9 cellular contexts compared by ENCODE assay signal in the genomic region with DNA sequence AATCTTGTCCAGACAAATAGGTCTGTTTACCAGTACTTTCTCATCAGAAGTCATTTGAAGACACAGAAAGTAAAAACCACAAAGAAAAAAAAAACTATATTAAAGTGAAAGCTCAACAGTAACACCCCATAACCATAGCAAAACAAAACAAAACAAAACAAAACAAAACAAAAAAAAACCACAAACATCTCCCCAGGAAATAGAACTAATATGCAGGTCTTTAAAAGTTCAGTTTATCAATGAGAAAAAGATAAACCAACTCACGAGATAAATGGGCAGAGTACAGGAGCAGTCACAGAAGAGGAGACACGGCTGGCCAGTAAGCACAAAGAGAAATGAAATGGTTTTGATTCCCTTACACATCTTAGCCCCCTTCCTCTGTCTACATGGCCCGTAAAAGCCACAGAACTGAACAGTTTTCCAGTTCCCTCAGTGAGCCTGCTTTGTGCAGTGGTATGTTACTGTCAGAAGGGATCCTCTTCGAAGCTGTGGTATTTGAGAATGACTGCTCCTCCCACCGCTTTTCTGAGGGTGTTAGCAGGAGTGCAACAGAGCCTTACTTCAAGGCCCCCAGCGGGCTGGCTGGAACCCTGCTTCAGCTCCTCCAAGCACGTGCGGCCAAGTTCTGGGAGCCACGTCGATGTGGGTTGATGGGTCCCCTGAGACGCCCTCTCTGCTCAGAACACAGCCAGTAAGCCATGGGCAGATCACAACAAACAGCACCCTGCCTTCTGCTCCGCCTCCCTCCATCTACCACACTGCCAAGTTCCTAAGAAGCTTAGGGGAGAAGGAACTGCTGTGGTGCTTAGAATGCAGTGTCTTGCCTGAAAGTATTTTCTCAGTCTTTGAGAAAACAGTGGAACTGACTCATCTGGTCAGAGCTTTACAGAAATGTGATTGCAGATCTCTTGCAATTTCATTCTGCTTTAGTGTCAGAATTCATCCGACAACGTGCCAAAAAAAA. TPM values are rescaled to one million over a fixed set of nuclear protein-coding genes. Genes with fewer than 3 reads are reported as not detected.
A peak's percentile ranks its signal among the peaks of the same experiment; 100 is the strongest.
DNase-seq lines count a peak whose midpoint lies in the region; ATAC-seq, FAIRE-seq and TF ChIP-seq lines count a peak whose summit lies in the region.
"Had no signal": no experiment of that assay in that cellular context is flagged by ENCODE, and none has a peak within 500 bp of the region (broad histone marks: within the 10 kb centered on the region; RNA-seq: fewer than 3 reads in every experiment).

No MANE protein-coding gene starts in this region.

- peak overlapping the region; percentile 54 for H2AFZ ChIP-seq in parathyroid adenoma

- H3K79me2 ChIP-seq in parathyroid adenoma: peaks cover 15% of the 10 kb centered on the region

- peak; percentile 38 for ATAC-seq in HG02642 (IDR thresholded peaks at IDR 0.05; ENCODE audit: poor library complexity, unreplicated experiment)

- H3K4me2 ChIP-seq in parathyroid adenoma (ENCODE audit: low read length): peak overlapping the region; percentile 21

- peak; percentile 92 for FAIRE-seq in GM12892 (lab: Jason Lieb, UNC)
- FAIRE-seq: colon had no signal

- H3K36me3 ChIP-seq in parathyroid adenoma (ENCODE audit: control insufficient read depth, insufficient read depth, low read length): no peaks in the 10 kb centered on the region

- peak overlapping the region; percentile 18 for H3K4me3 ChIP-seq in parathyroid adenoma (ENCODE audit: low read depth, low read length)

- DNase-seq in GM12892 (ENCODE audit: insufficient read length) (no peak), NOMO-1 treated with DMSO at 0.1 percent for 48 hours (lab: John Stamatoyannopoulos, UW; ENCODE audit: unreplicated experiment) (peak; percentile 35), activated gamma-delta T cell (lab: John Stamatoyannopoulos, UW) (peak; percentile 8), germinal center (ENCODE audit: low spot score) (peak; percentile 68), NCI-H1694 treated with DMSO at 0.1 percent for 48 hours (lab: John Stamatoyannopoulos, UW) (no peak), GM19238 (ENCODE audit: insufficient read length, low spot score) (no peak)

- peak overlapping the region; percentile 1 for H3K27ac ChIP-seq in parathyroid adenoma

- no peaks in the 10 kb centered on the region for H3K27me3 ChIP-seq in parathyroid adenoma (ENCODE audit: control insufficient read depth, insufficient read depth, low read length)

- H3K4me1 ChIP-seq in parathyroid adenoma: peaks cover 3% of the 10 kb centered on the region

- no peak overlapping the region for H3K9ac ChIP-seq in parathyroid adenoma

- H3K9me3 ChIP-seq in parathyroid adenoma (ENCODE audit: control insufficient read depth, low read length): no peaks in the 10 kb centered on the region

- TF ChIP-seq CTCF in parathyroid adenoma (IDR thresholded peaks at IDR 0.05): no peak

- peak; percentile 53 for TF ChIP-seq POLR2A in GM12892 (IDR thresholded peaks at IDR 0.05; ENCODE audit: low read depth, low read length)

RNA-seq across cellular contexts. Expression of a gene that starts 14.0 kb away (rescaled TPM):
- polyA plus RNA-seq in GM12892 (2012; ENCODE audit: missing spikeins): 4.7 TPM

Comparison
In these comparisons a context has a peak if more than half of its experiments do, and no peak if none do; other contexts are left out.
1. DNase-seq: peak in NOMO-1 treated with DMSO at 0.1 percent for 48 hours (single experiment), activated gamma-delta T cell (single experiment) and germinal center (single experiment); none in GM12892 (single experiment), NCI-H1694 treated with DMSO at 0.1 percent for 48 hours (single experiment) and GM19238 (single experiment).